In genomic region chr16:74309789-74310781, GRCh38 we compare ENCODE assay signal across 8 cellular contexts. TPM values are rescaled to one million over a fixed set of nuclear protein-coding genes. Genes with fewer than 3 reads are reported as not detected.
DNase-seq lines count a peak whose midpoint lies in the region; ATAC-seq and TF ChIP-seq lines count a peak whose summit lies in the region.

No MANE protein-coding gene starts in this region.

- no peaks in the 10 kb centered on the region for H3K9me3 Mint-ChIP-seq in activated naive CD4-positive, alpha-beta T cell treated with anti-CD3 and anti-CD28 coated beads, Interleukin-2, amount 10 ng/mL, durations not matched to agents 7 days and 5 days
- no peaks in the 10 kb centered on the region for H3K9me3 Mint-ChIP-seq in osteocyte (ENCODE audit: unreplicated experiment)

- TF ChIP-seq CTCF in SK-N-SH (IDR thresholded peaks at IDR 0.05) (peak; percentile 84), fibroblast of lung (conservative IDR thresholded peaks at IDR 0.05 in 1 of 2, IDR thresholded peaks at IDR 0.05 in 1 of 2; ENCODE audit: low read depth in 1 of 2, low read length in 2 of 2) (peak; percentile 60 to 72), osteocyte (IDR thresholded peaks at IDR 0.05) (peak; percentile 84)

- peaks cover 10% of the 10 kb centered on the region for H3F3A ChIP-seq in SK-N-SH (replicated peaks; ENCODE audit: insufficient read depth)

- no peaks in the 10 kb centered on the region for H3K4me1 Mint-ChIP-seq in activated naive CD4-positive, alpha-beta T cell treated with anti-CD3 and anti-CD28 coated beads, Interleukin-2, amount 10 ng/mL, durations not matched to agents 7 days and 5 days
- no peaks in the 10 kb centered on the region for H3K4me1 Mint-ChIP-seq in osteocyte (ENCODE audit: unreplicated experiment)

- H3K27ac ChIP-seq in SK-N-SH (ENCODE audit: low read depth in 2 of 2, low read length in 1 of 2) (no peak overlapping the region), fibroblast of lung (ENCODE audit: insufficient read depth, low read length) (no peak overlapping the region)

- H4K20me1 ChIP-seq in SK-N-SH (ENCODE audit: insufficient read depth) = no peaks in the 10 kb centered on the region
- H4K20me1 ChIP-seq in fibroblast of lung (ENCODE audit: control insufficient read depth, extremely low read depth, insufficient read depth, low read length) = no peaks in the 10 kb centered on the region

- no peak for TF ChIP-seq EP300 in SK-N-SH (IDR thresholded peaks at IDR 0.05; ENCODE audit: borderline replicate concordance in 1 of 2, low read depth in 1 of 2, low read length in 1 of 2)

- peak; percentile 45 for DNase-seq in activated naive CD4-positive, alpha-beta T cell treated with anti-CD3 and anti-CD28 coated beads, Interleukin-2, amount 10 ng/mL, durations not matched to agents 7 days and 5 days
- DNase-seq in activated naive CD4-positive, alpha-beta T cell treated with anti-CD3 and anti-CD28 coated beads, Interleukin-2, amount 50 U/mL, for 16 hours = no peak
- DNase-seq in KBM-7 (peak; percentile 69), SK-N-SH (peak; percentile 66), fibroblast of lung (ENCODE audit: low read depth in 2 of 2) (peak; percentile 44 to 65), osteocyte (ENCODE audit: extremely low spot score, unreplicated experiment) (no peak), T-helper 9 cell (no peak)

- TF ChIP-seq RAD21 in SK-N-SH (IDR thresholded peaks at IDR 0.05; ENCODE audit: low read length) = peak; percentile 92

- H3K9ac ChIP-seq in SK-N-SH (no peak overlapping the region), fibroblast of lung (ENCODE audit: insufficient read depth, low read length) (no peak overlapping the region)

- H3K9me3 ChIP-seq in SK-N-SH (no peaks in the 10 kb centered on the region), fibroblast of lung (ENCODE audit: control insufficient read depth, insufficient read depth, low read depth, low read length) (no peaks in the 10 kb centered on the region)

- H3K4me1 ChIP-seq in SK-N-SH (ENCODE audit: control insufficient read depth in 1 of 2, insufficient read depth in 2 of 2, low read depth in 1 of 2, low read length in 1 of 2) (no peaks in the 10 kb centered on the region), fibroblast of lung (ENCODE audit: control insufficient read depth, extremely low read depth, insufficient read depth, low read length) (no peaks in the 10 kb centered on the region)

- H3K79me2 ChIP-seq in SK-N-SH (ENCODE audit: insufficient read depth) (no peaks in the 10 kb centered on the region), fibroblast of lung (ENCODE audit: control insufficient read depth, insufficient read depth, low read length) (no peaks in the 10 kb centered on the region)

- H3K27ac Mint-ChIP-seq in activated naive CD4-positive, alpha-beta T cell treated with anti-CD3 and anti-CD28 coated beads, Interleukin-2, amount 10 ng/mL, durations not matched to agents 7 days and 5 days = no peak overlapping the region
- no peak overlapping the region for H3K27ac Mint-ChIP-seq in osteocyte (ENCODE audit: unreplicated experiment)

- peaks cover 19% of the 10 kb centered on the region for H3K36me3 Mint-ChIP-seq in activated naive CD4-positive, alpha-beta T cell treated with anti-CD3 and anti-CD28 coated beads, Interleukin-2, amount 10 ng/mL, durations not matched to agents 7 days and 5 days
- H3K36me3 Mint-ChIP-seq in osteocyte (ENCODE audit: unreplicated experiment) = peaks cover 12% of the 10 kb centered on the region

- H3K4me3 Mint-ChIP-seq in activated naive CD4-positive, alpha-beta T cell treated with anti-CD3 and anti-CD28 coated beads, Interleukin-2, amount 10 ng/mL, durations not matched to agents 7 days and 5 days = no peak overlapping the region
- H3K4me3 Mint-ChIP-seq in osteocyte (ENCODE audit: unreplicated experiment) = no peak overlapping the region

- 67% methylated on average over 15 of the region's 15 CpGs for whole genome bisulfite sequencing in SK-N-SH (ENCODE audit: low lambda C conversion rate)

- H3K9me2 ChIP-seq in SK-N-SH = no peaks in the 10 kb centered on the region

- in situ Hi-C loops in KBM-7 (cut with MboI; ENCODE audit: low pct_unique_long_range_greater_than_20kb, low sequenced_read_pairs) = no loop called here

- no peaks in the 10 kb centered on the region for H3K27me3 Mint-ChIP-seq in activated naive CD4-positive, alpha-beta T cell treated with anti-CD3 and anti-CD28 coated beads, Interleukin-2, amount 10 ng/mL, durations not matched to agents 7 days and 5 days
- H3K27me3 Mint-ChIP-seq in osteocyte (ENCODE audit: unreplicated experiment) = no peaks in the 10 kb centered on the region

- H3K36me3 ChIP-seq in SK-N-SH (replicated peaks in 1 of 2; ENCODE audit: control insufficient read depth in 1 of 2, insufficient read depth in 2 of 2, low read length in 1 of 2) (peaks cover 20 to 22% of the 10 kb centered on the region in 2 experiments), fibroblast of lung (ENCODE audit: control insufficient read depth, insufficient read depth, low read length) (peaks cover 5% of the 10 kb centered on the region)

- H3K4me2 ChIP-seq in SK-N-SH (no peak overlapping the region), fibroblast of lung (ENCODE audit: extremely low read depth, insufficient read depth, low read length) (no peak overlapping the region)

- H3K27me3 ChIP-seq in SK-N-SH (ENCODE audit: insufficient read depth) (no peaks in the 10 kb centered on the region), fibroblast of lung (ENCODE audit: control insufficient read depth, insufficient read depth, low read length) (no peaks in the 10 kb centered on the region)

- CTCF ChIA-PET in activated naive CD4-positive, alpha-beta T cell treated with anti-CD3 and anti-CD28 coated beads, Interleukin-2, amount 10 ng/mL, durations not matched to agents 7 days and 5 days (lab: Charles Lee) = interaction anchor here (0.6 to 3.6 kb wide), 9 partner anchors 9 to 318 kb away, joined by 3 to 15 read pairs (median 4); no protein-coding TSS in a partner anchor
- CTCF ChIA-PET in SK-N-SH (lab: Yijun Ruan, JAX) = interaction anchor here (0.6 to 3.4 kb wide), 21 partner anchors 9 to 341 kb away, joined by 3 to 18 read pairs (median 3); partner anchors contain the start of gene PSMD7

- POLR2A ChIA-PET in SK-N-SH (lab: Yijun Ruan, JAX) = interaction anchor here (0.8 to 1.0 kb wide), 2 partner anchors 12 to 666 kb away, joined by 4 to 7 read pairs; no protein-coding TSS in a partner anchor

- ATAC-seq in HG02571 (IDR thresholded peaks at IDR 0.05; ENCODE audit: unreplicated experiment) = no peak

- H2AFZ ChIP-seq in SK-N-SH (ENCODE audit: low read depth) = no peak overlapping the region
- H2AFZ ChIP-seq in fibroblast of lung (ENCODE audit: low read length) = no peak overlapping the region

- no peak overlapping the region; a peak in 1 of 4 replicates for H3K4me3 ChIP-seq in SK-N-SH (ENCODE audit: low read depth in 2 of 2, low read length in 1 of 2)
- H3K4me3 ChIP-seq in fibroblast of lung (replicated peaks in 1 of 4; ENCODE audit: control extremely low read depth in 1 of 4, insufficient read depth in 1 of 4, low read depth in 3 of 4, low read length in 4 of 4) = no peak overlapping the region

TF ChIP-seq in SK-N-SH, 30 proteins besides CTCF, POLR2A, EP300 and RAD21:
- TF ChIP-seq SMC3 (IDR thresholded peaks at IDR 0.05; ENCODE audit: low read depth, low read length) (peak; percentile 78), MXI1 (IDR thresholded peaks at IDR 0.05; ENCODE audit: low read depth, low read length) (no peak), MAX (IDR thresholded peaks at IDR 0.05; ENCODE audit: low read depth) (no peak), GATA2 (CRISPR knock-in tag; IDR thresholded peaks at IDR 0.05) (no peak), REST (IDR thresholded peaks at IDR 0.05; ENCODE audit: low read depth, low read length) (peak; percentile 50; the same call in 1 of the 2 replicates)
TF ChIP-seq in SK-N-SH: peak in this region for 2.

RNA-seq across cellular contexts. Expression of gene PSMD7, which starts 13.5 kb away (rescaled TPM):
- polyA plus RNA-seq in SK-N-SH (2012; rRNA removed) (133 and 142 TPM in 2 replicates), fibroblast of lung (193 and 196 TPM in 2 replicates)
- polyA plus RNA-seq in SK-N-SH (2012; cell fraction: cytosol; rRNA removed) = 174 and 222 TPM in 2 replicates
- polyA plus RNA-seq in SK-N-SH (2012; cell fraction: nucleus; rRNA removed) = 85.9 and 118 TPM in 2 replicates
- total RNA-seq in fibroblast of lung (62.9 and 65.9 TPM in 2 replicates), osteocyte (82.5 and 85.3 TPM in 2 replicates)
- 131 and 148 TPM in 2 replicates for polyA plus RNA-seq in fibroblast of lung (2012)
- polyA minus RNA-seq in fibroblast of lung (ENCODE audit: low replicate concordance) = 15.4 and 20.2 TPM in 2 replicates

Comparison
In these comparisons a context has a peak if more than half of its experiments do, and no peak if none do; other contexts are left out.
1. DNase-seq: peak in activated naive CD4-positive, alpha-beta T cell treated with anti-CD3 and anti-CD28 coated beads, Interleukin-2, amount 10 ng/mL, durations not matched to agents 7 days and 5 days (single experiment), KBM-7 (single experiment), SK-N-SH (single experiment) and fibroblast of lung (2 of 2); none in activated naive CD4-positive, alpha-beta T cell treated with anti-CD3 and anti-CD28 coated beads, Interleukin-2, amount 50 U/mL, for 16 hours (single experiment), osteocyte (single experiment) and T-helper 9 cell (single experiment).
2. Peak in every context shown above with its lines, with median percentiles within 50 percentile points of each other: CTCF ChIP-seq.